In genomic region chr6:130026859-130027258, GRCh38 we compare ENCODE assay signal across 17 cellular contexts.
DNase-seq lines count a peak whose midpoint lies in the region; ATAC-seq lines count a peak whose summit lies in the region.
"Had no signal": no experiment of that assay in that cellular context is flagged by ENCODE, and none has a peak within 500 bp of the region (broad histone marks: within the 10 kb centered on the region; RNA-seq: fewer than 3 reads in every experiment).

No MANE protein-coding gene starts in this region.

- peak overlapping the region; percentile 79 for H3K27ac Mint-ChIP-seq in activated T-cell treated with anti-CD3 and anti-CD28 coated beads, Interleukin-2, amount 50 U/mL, for 24 hours
- H3K27ac Mint-ChIP-seq in effector memory CD8-positive, alpha-beta T cell = peak overlapping the region; percentile 80 to 86
- H3K27ac Mint-ChIP-seq in stimulated activated naive B cell treated with anti-CD40 and anti-IgM and Interleukin-4, amounts not matched to agents 10 μg/mL and 1 μg/mL and 100 μg/mL, for 72 hours = peak overlapping the region; percentile 42
- H3K27ac Mint-ChIP-seq: nephron had no signal

- H3K9me3 Mint-ChIP-seq in activated T-cell treated with anti-CD3 and anti-CD28 coated beads, Interleukin-2, amount 50 U/mL, for 24 hours = no peaks in the 10 kb centered on the region
- H3K9me3 Mint-ChIP-seq in effector memory CD8-positive, alpha-beta T cell = no peaks in the 10 kb centered on the region
- H3K9me3 Mint-ChIP-seq in stimulated activated naive B cell treated with anti-CD40 and anti-IgM and Interleukin-4, amounts not matched to agents 10 μg/mL and 1 μg/mL and 100 μg/mL, for 72 hours = no peaks in the 10 kb centered on the region
- H3K9me3 Mint-ChIP-seq: nephron had no signal

- peak overlapping the region; percentile 5 for H3K4me3 Mint-ChIP-seq in activated T-cell treated with anti-CD3 and anti-CD28 coated beads, Interleukin-2, amount 50 U/mL, for 24 hours
- no peak overlapping the region for H3K4me3 Mint-ChIP-seq in effector memory CD8-positive, alpha-beta T cell
- no peak overlapping the region for H3K4me3 Mint-ChIP-seq in stimulated activated naive B cell treated with anti-CD40 and anti-IgM and Interleukin-4, amounts not matched to agents 10 μg/mL and 1 μg/mL and 100 μg/mL, for 72 hours
- H3K4me3 Mint-ChIP-seq: nephron had no signal

- no peaks in the 10 kb centered on the region for H3K27me3 Mint-ChIP-seq in activated T-cell treated with anti-CD3 and anti-CD28 coated beads, Interleukin-2, amount 50 U/mL, for 24 hours
- no peaks in the 10 kb centered on the region for H3K27me3 Mint-ChIP-seq in effector memory CD8-positive, alpha-beta T cell
- no peaks in the 10 kb centered on the region for H3K27me3 Mint-ChIP-seq in stimulated activated naive B cell treated with anti-CD40 and anti-IgM and Interleukin-4, amounts not matched to agents 10 μg/mL and 1 μg/mL and 100 μg/mL, for 72 hours

- peak; percentile 58 for ATAC-seq in HG02610 (IDR thresholded peaks at IDR 0.05; ENCODE audit: unreplicated experiment)
- ATAC-seq in effector memory CD8-positive, alpha-beta T cell (replicated peaks) = no peak
- peak in 1 of 2 donors; percentile 47 for ATAC-seq in stimulated activated naive B cell treated with anti-CD40 and anti-IgM and Interleukin-4, amounts not matched to agents 10 μg/mL and 1 μg/mL and 100 μg/mL, for 72 hours (replicated peaks)

- H3K4me1 Mint-ChIP-seq in activated T-cell treated with anti-CD3 and anti-CD28 coated beads, Interleukin-2, amount 50 U/mL, for 24 hours (ENCODE audit: low read depth) = peaks cover 82% of the 10 kb centered on the region
- peaks cover 29 to 52% of the 10 kb centered on the region in 2 donors for H3K4me1 Mint-ChIP-seq in effector memory CD8-positive, alpha-beta T cell (ENCODE audit: low read depth in 2 of 2)
- H3K4me1 Mint-ChIP-seq in stimulated activated naive B cell treated with anti-CD40 and anti-IgM and Interleukin-4, amounts not matched to agents 10 μg/mL and 1 μg/mL and 100 μg/mL, for 72 hours = peaks cover 28 to 39% of the 10 kb centered on the region in 2 donors

- H3K36me3 Mint-ChIP-seq in activated T-cell treated with anti-CD3 and anti-CD28 coated beads, Interleukin-2, amount 50 U/mL, for 24 hours (ENCODE audit: low read depth) = peaks cover 20% of the 10 kb centered on the region
- peaks cover 4% of the 10 kb centered on the region for H3K36me3 Mint-ChIP-seq in effector memory CD8-positive, alpha-beta T cell (ENCODE audit: insufficient read depth)
- peaks cover 7 to 10% of the 10 kb centered on the region in 2 donors for H3K36me3 Mint-ChIP-seq in stimulated activated naive B cell treated with anti-CD40 and anti-IgM and Interleukin-4, amounts not matched to agents 10 μg/mL and 1 μg/mL and 100 μg/mL, for 72 hours

- DNase-seq in activated T-cell treated with anti-CD3 and anti-CD28 coated beads, Interleukin-2, amount 50 U/mL, for 24 hours = no peak
- DNase-seq in activated T-cell treated with anti-CD3 and anti-CD28 coated beads for 4 hours (no peak), D341Med (ENCODE audit: low spot score) (no peak), NCI-H2029 (lab: John Stamatoyannopoulos, UW) (no peak), activated gamma-delta T cell treated with Interleukin-2 at 50 U/mL for 16 hours (no peak)
- no peak for DNase-seq in effector memory CD8-positive, alpha-beta T cell
- no peak for DNase-seq in stimulated activated naive B cell treated with anti-CD40 and anti-IgM and Interleukin-4, amounts not matched to agents 10 μg/mL and 1 μg/mL and 100 μg/mL, for 72 hours
- DNase-seq: activated CD4-positive, alpha-beta T cell treated with anti-CD3 and anti-CD28 coated beads for 4 hours; amniotic stem cell; DMS79; dorsolateral prefrontal cortex; Karpas-422; mesendoderm; NCI-H1092; NCI-H524 treated with DMSO at 0.1 percent for 48 hours had no signal
